2 cellular contexts compared by ENCODE assay signal in the genomic region with DNA sequence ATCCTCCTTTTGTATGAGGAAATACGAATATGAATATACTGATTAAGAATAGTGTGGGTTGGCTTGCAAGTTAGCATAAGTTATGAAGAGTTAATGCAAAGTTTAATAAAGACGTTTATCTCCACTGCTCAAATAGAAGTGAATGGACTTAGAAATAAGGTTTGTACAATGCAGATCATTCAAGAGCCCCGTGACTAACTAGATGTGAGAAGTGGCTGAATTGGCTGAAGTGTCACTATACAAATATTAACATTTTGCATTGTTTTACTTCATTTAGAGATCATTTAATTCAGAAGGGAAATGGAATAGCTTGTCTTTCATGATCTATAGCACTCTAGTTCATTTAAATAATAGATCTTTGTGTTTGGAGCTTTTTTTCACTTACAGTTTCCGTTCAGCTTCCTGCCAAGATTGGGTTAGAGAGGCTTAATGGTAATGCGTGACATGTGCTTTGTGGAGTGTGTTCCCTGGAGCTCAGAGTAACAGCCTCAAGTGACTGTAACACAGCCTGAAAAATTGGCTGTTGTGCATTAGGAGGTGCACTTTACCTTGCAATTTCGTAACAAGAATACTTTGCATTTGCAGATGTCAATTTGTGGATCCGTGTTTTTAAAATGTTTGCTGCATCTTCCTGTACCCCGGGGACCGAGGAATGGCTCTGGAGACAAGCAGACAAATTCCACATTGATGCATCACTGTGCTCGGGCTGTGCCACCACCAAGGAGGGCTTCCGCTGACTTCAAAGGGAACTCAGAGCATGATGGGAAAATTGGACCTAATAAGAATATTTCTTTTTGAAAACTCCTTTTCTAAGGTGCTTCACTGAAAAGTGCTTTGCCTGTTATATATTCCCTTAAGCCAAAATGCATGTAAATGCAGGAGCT.
TF ChIP-seq lines count a peak whose summit lies in the region.

No MANE protein-coding gene starts in this region.

TF ChIP-seq in A549, 52 proteins besides CTCF, POLR2A, EP300 and RAD21:
- TF ChIP-seq FOSL2 (IDR thresholded peaks at IDR 0.05) (no peak), FOSL2 (CRISPR knock-in tag; IDR thresholded peaks at IDR 0.05) (peak; percentile 32), SMC3 (IDR thresholded peaks at IDR 0.05) (0 out of 3 replicates have a peak, but pooled peaks have one; percentile 6), GATA3 (IDR thresholded peaks at IDR 0.05; ENCODE audit: borderline replicate concordance) (peak; percentile 37; the same call in 1 of the 2 replicates), MAZ (IDR thresholded peaks at IDR 0.05; ENCODE audit: borderline replicate concordance, low read depth, low read length) (no peak), CEBPB (IDR thresholded peaks at IDR 0.05) (0 out of 4 replicates have a peak, but pooled peaks of 1 of the 2 experiments have one; percentile 23), ZSCAN20 (CRISPR knock-in tag; IDR thresholded peaks at IDR 0.05) (no peak), MYC (IDR thresholded peaks at IDR 0.05; ENCODE audit: borderline replicate concordance, low read length) (peak; percentile 25; the same call in 1 of the 2 replicates), E2F6 (IDR thresholded peaks at IDR 0.05; ENCODE audit: borderline replicate concordance, low read depth) (peak; percentile 66; the same call in 1 of the 2 replicates)
- TF ChIP-seq, protein P1, sequence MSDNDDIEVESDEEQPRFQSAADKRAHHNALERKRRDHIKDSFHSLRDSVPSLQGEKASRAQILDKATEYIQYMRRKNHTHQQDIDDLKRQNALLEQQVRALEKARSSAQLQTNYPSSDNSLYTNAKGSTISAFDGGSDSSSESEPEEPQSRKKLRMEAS (IDR thresholded peaks at IDR 0.05), result peak; percentile 86

TF ChIP-seq in IMR-90, 13 proteins besides CTCF, POLR2A, EP300 and RAD21 (continued from another document):
- TF ChIP-seq RFX5 (IDR thresholded peaks at IDR 0.05; ENCODE audit: low read depth, low read length), result no peak
- TF ChIP-seq SMC3 (IDR thresholded peaks at IDR 0.05; ENCODE audit: low read depth, low read length), result no peak
- TF ChIP-seq BHLHE40 (IDR thresholded peaks at IDR 0.05; ENCODE audit: low read depth, low read length), result no peak
- no peak for TF ChIP-seq RCOR1 (IDR thresholded peaks at IDR 0.05; ENCODE audit: insufficient replicate concordance, low read length)
- no peak for TF ChIP-seq NFE2L2 (IDR thresholded peaks at IDR 0.05; ENCODE audit: low read depth, low read length)
- TF ChIP-seq CEBPB (IDR thresholded peaks at IDR 0.05; ENCODE audit: low read depth, low read length), result no peak
- TF ChIP-seq, protein P2, sequence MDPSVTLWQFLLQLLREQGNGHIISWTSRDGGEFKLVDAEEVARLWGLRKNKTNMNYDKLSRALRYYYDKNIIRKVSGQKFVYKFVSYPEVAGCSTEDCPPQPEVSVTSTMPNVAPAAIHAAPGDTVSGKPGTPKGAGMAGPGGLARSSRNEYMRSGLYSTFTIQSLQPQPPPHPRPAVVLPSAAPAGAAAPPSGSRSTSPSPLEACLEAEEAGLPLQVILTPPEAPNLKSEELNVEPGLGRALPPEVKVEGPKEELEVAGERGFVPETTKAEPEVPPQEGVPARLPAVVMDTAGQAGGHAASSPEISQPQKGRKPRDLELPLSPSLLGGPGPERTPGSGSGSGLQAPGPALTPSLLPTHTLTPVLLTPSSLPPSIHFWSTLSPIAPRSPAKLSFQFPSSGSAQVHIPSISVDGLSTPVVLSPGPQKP (IDR thresholded peaks at IDR 0.05; ENCODE audit: borderline replicate concordance, low read depth, low read length), result no peak
- no peak for TF ChIP-seq MXI1 (IDR thresholded peaks at IDR 0.05; ENCODE audit: borderline replicate concordance, low read depth, low read length)
- TF ChIP-seq MAZ (IDR thresholded peaks at IDR 0.05; ENCODE audit: borderline replicate concordance, low read depth, low read length), result no peak
- no peak for TF ChIP-seq FOS (IDR thresholded peaks at IDR 0.05; ENCODE audit: low read depth, low read length)
- TF ChIP-seq CHD1 (IDR thresholded peaks at IDR 0.05; ENCODE audit: low read depth, low read length), result no peak
- TF ChIP-seq, protein P3, sequence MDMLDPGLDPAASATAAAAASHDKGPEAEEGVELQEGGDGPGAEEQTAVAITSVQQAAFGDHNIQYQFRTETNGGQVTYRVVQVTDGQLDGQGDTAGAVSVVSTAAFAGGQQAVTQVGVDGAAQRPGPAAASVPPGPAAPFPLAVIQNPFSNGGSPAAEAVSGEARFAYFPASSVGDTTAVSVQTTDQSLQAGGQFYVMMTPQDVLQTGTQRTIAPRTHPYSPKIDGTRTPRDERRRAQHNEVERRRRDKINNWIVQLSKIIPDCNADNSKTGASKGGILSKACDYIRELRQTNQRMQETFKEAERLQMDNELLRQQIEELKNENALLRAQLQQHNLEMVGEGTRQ (IDR thresholded peaks at IDR 0.05; ENCODE audit: low read depth, low read length), result no peak
